1 cellular context compared by ENCODE assay signal in the genomic region with DNA sequence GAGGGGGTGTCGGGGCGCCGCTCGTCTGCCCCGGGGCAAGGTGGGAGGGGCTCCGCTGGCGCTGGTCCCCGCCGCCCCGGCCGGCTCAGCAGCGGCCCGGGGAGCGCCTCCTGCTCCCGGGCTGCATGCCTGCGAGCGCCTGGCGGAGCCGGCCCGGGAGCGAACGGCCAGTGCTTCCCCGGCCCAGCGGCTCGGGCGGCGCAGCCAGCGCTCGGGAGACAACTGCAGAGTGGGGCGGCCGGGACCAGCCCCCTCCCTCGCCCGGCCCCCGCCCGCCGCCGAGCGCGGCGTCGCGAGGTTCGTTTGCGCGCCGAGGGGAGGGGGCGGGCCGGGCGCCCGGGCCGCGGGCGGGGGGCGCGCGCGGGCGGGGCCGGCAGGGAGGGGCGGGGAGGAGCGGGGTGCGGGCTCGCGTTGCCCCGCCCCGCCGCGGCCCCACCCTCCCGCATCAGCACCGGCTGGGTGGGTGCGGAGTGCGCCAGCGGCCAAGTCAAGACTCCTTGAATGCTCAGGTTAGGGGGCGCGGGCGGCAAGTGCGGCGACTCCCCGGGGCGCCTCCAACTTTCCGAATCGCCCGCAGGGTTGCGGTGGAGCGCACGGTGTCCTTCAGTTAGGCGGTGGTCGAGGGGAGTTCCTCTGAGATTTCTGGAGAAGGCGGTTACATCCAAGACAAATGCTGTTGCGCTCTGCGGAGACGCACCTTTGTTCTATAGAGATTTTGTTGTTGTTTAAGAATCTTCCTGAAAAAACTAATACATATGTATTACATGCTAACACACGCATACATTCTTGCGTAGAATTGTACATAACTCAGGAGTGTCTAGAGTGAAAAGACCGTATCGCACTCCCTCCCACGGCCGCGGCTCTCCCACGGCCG.
TF ChIP-seq lines count a peak whose summit lies in the region.

A gene with protein sequence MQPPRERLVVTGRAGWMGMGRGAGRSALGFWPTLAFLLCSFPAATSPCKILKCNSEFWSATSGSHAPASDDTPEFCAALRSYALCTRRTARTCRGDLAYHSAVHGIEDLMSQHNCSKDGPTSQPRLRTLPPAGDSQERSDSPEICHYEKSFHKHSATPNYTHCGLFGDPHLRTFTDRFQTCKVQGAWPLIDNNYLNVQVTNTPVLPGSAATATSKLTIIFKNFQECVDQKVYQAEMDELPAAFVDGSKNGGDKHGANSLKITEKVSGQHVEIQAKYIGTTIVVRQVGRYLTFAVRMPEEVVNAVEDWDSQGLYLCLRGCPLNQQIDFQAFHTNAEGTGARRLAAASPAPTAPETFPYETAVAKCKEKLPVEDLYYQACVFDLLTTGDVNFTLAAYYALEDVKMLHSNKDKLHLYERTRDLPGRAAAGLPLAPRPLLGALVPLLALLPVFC (minus strand): TSS at position 231 of the 874 bp plus-strand sequence. CDS start 279 bp downstream, outside the sequence.

TF ChIP-seq in SK-N-SH, 30 proteins besides CTCF, POLR2A, EP300 and RAD21 (continued from another document):
- TF ChIP-seq, protein P1, sequence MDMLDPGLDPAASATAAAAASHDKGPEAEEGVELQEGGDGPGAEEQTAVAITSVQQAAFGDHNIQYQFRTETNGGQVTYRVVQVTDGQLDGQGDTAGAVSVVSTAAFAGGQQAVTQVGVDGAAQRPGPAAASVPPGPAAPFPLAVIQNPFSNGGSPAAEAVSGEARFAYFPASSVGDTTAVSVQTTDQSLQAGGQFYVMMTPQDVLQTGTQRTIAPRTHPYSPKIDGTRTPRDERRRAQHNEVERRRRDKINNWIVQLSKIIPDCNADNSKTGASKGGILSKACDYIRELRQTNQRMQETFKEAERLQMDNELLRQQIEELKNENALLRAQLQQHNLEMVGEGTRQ (IDR thresholded peaks at IDR 0.05; ENCODE audit: borderline replicate concordance, low read depth, low read length) = no peak
- TF ChIP-seq GATA2 (CRISPR knock-in tag; IDR thresholded peaks at IDR 0.05) (no peak), GABPA (IDR thresholded peaks at IDR 0.05; ENCODE audit: low read depth) (no peak), NFIC (IDR thresholded peaks at IDR 0.05; ENCODE audit: borderline replicate concordance) (no peak), RFX5 (IDR thresholded peaks at IDR 0.05; ENCODE audit: low read length) (no peak), MEF2A (IDR thresholded peaks at IDR 0.05; ENCODE audit: borderline replicate concordance, low read depth) (no peak), RCOR1 (IDR thresholded peaks at IDR 0.05; ENCODE audit: low read length) (no peak), CHD2 (IDR thresholded peaks at IDR 0.05; ENCODE audit: low read length, partially characterized antibody) (no peak), NRF1 (IDR thresholded peaks at IDR 0.05; ENCODE audit: low read depth, low read length) (no peak), FOXM1 (IDR thresholded peaks at IDR 0.05; ENCODE audit: low read depth) (no peak), EZH2phosphoT487 (IDR thresholded peaks at IDR 0.05; ENCODE audit: borderline replicate concordance, low read depth) (no peak), RXRA (IDR thresholded peaks at IDR 0.05; ENCODE audit: borderline replicate concordance, low read depth) (no peak), SMC3 (IDR thresholded peaks at IDR 0.05; ENCODE audit: low read depth, low read length) (no peak)
- TF ChIP-seq, protein P2, sequence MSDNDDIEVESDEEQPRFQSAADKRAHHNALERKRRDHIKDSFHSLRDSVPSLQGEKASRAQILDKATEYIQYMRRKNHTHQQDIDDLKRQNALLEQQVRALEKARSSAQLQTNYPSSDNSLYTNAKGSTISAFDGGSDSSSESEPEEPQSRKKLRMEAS (IDR thresholded peaks at IDR 0.05; ENCODE audit: low read depth) = no peak
